1 cellular context compared by ENCODE assay signal in genomic region chr3:27596334-27596841, GRCh38.
TF ChIP-seq lines count a peak whose summit lies in the region.

No MANE protein-coding gene starts in this region.

TF ChIP-seq in WTC11, 78 proteins besides CTCF, POLR2A, EP300 and RAD21 (continued from another document):
- TF ChIP-seq ATF6 (CRISPR knock-in tag; IDR thresholded peaks at IDR 0.05): no peak
